In the genomic region with DNA sequence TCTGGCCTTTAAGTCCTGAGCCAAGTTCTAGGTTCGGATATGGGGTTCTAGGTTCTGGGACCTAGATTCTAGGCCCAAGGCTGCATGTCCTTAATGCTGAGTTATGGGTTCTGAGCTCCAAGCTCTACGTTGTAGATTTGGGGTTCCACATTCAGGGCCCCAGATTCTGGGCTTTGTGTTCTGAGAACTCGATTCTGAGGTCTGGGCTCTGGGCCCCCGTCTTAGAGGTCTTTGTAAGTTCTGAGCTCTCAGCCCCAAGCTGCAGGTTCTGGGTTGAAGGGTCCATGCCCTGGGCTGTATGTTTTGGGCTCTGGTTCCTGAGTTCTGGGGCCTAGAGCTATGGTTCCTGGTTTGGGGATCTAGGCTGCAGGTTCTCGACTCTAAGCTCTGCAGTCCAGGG, we compare ENCODE assay signal across 10 cellular contexts. TPM values are rescaled to one million over a fixed set of nuclear protein-coding genes. Genes with fewer than 3 reads are reported as not detected.
"Had no signal": no experiment of that assay in that cellular context is flagged by ENCODE, and none has a peak within 500 bp of the region (broad histone marks: within the 10 kb centered on the region; RNA-seq: fewer than 3 reads in every experiment).

No MANE protein-coding gene starts in this region.

- H3K27ac ChIP-seq: HL-60, KMS-11 had no signal

- H3K4me2 ChIP-seq: GM23338, KMS-11 had no signal

- H3K9ac ChIP-seq: KMS-11 had no signal

- DNase-seq: H9, HCEC 1CT, IMR-90, KBM-7 had no signal

- H3K4me3 ChIP-seq: GM23338 had no signal

- ATAC-seq: GM23338 had no signal

- FAIRE-seq: H1, H54 had no signal

RNA-seq across cellular contexts. Expression of a gene that starts 10.0 kb away (rescaled TPM):
- total RNA-seq: GM23338, H1, H9, HT1080, IMR-90 had no signal
- polyA plus RNA-seq: GM23338, H1, IMR-90 had no signal
